Comparison of ENCODE assay signal across 19 cellular contexts in the genomic region with DNA sequence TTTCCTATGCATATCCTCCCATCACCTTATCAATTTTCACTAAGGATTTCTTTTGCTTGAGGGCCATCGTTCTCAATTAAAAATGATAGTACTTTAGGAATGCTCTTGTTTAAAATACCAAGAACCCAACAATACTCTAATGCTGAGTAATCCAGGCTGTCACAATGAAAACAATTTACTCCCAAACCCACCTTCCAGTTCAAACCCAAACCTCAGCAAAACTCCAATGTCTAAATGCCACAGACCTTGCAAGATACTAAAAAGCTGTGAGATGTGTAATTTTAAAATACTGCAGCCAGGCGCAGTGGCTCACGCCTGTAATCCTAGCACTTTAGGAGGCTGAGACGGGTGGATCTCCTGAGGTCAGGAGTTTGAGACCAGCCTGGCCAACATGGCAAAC.
DNase-seq lines count a peak whose midpoint lies in the region; ATAC-seq and TF ChIP-seq lines count a peak whose summit lies in the region.
"Had no signal": no experiment of that assay in that cellular context is flagged by ENCODE, and none has a peak within 500 bp of the region (broad histone marks: within the 10 kb centered on the region; RNA-seq: fewer than 3 reads in every experiment).

No MANE protein-coding gene starts in this region.

- peaks cover 6% of the 10 kb centered on the region for H3K9me3 Mint-ChIP-seq in osteocyte (ENCODE audit: unreplicated experiment)
- H3K9me3 Mint-ChIP-seq: activated CD4-positive, alpha-beta T cell treated with anti-CD3 and anti-CD28 coated beads, Interleukin-2, amount 10 ng/mL, durations not matched to agents 24 days and 14 days had no signal

- DNase-seq in GM03348 (ENCODE audit: low spot score) (peak; percentile 25), RPMI7951 (ENCODE audit: low read depth) (peak; percentile 57), fibroblast of gingiva (ENCODE audit: low read depth) (peak; percentile 39), osteocyte (ENCODE audit: extremely low spot score, unreplicated experiment) (no peak), NCI-H524 treated with DMSO at 0.1 percent for 48 hours (lab: John Stamatoyannopoulos, UW) (no peak), DMS79 treated with DMSO at 0.1 percent for 48 hours (lab: John Stamatoyannopoulos, UW) (no peak)
- DNase-seq: activated CD4-positive, alpha-beta T cell treated with anti-CD3 and anti-CD28 coated beads, Interleukin-2, amount 10 ng/mL, durations not matched to agents 24 days and 14 days; activated naive CD8-positive, alpha-beta T cell treated with anti-CD3 and anti-CD28 coated beads, Interleukin-2, amount 50 U/mL, for 24 hours; Caco-2; dorsolateral prefrontal cortex; NCI-H1092 treated with DMSO at 0.1 percent for 48 hours; NCI-H524; ovary; Right ventricle myocardium superior; sigmoid colon; T-helper 1 cell had no signal

- no peaks in the 10 kb centered on the region for H3K27me3 Mint-ChIP-seq in osteocyte (ENCODE audit: unreplicated experiment)
- H3K27me3 Mint-ChIP-seq: activated CD4-positive, alpha-beta T cell treated with anti-CD3 and anti-CD28 coated beads, Interleukin-2, amount 10 ng/mL, durations not matched to agents 24 days and 14 days; activated naive CD8-positive, alpha-beta T cell treated with anti-CD3 and anti-CD28 coated beads, Interleukin-2, amount 50 U/mL, for 24 hours; stimulated activated naive CD8-positive, alpha-beta T cell treated with anti-CD3 and anti-CD28 coated beads, Interleukin-15, Interleukin-2, amounts not matched to agents 100 ng/mL and 50 ng/mL, for 24 hours had no signal

- H3K36me3 Mint-ChIP-seq in osteocyte (ENCODE audit: unreplicated experiment), result no peaks in the 10 kb centered on the region

- no peak for ATAC-seq in GM19397 (IDR thresholded peaks at IDR 0.05; ENCODE audit: unreplicated experiment)
- ATAC-seq in GM19328 (IDR thresholded peaks at IDR 0.05; ENCODE audit: unreplicated experiment), result no peak
- ATAC-seq: activated naive CD8-positive, alpha-beta T cell treated with anti-CD3 and anti-CD28 coated beads, Interleukin-2, amount 50 U/mL, for 24 hours had no signal

- no peak for TF ChIP-seq CTCF in osteocyte (IDR thresholded peaks at IDR 0.05)

- H3K4me3 Mint-ChIP-seq in osteocyte (ENCODE audit: unreplicated experiment), result no peak overlapping the region
- H3K4me3 Mint-ChIP-seq: activated CD4-positive, alpha-beta T cell treated with anti-CD3 and anti-CD28 coated beads, Interleukin-2, amount 10 ng/mL, durations not matched to agents 24 days and 14 days; activated naive CD8-positive, alpha-beta T cell treated with anti-CD3 and anti-CD28 coated beads, Interleukin-2, amount 50 U/mL, for 24 hours; stimulated activated naive CD8-positive, alpha-beta T cell treated with anti-CD3 and anti-CD28 coated beads, Interleukin-15, Interleukin-2, amounts not matched to agents 100 ng/mL and 50 ng/mL, for 24 hours had no signal

- peak overlapping the region; percentile 6 for H3K27ac Mint-ChIP-seq in osteocyte (ENCODE audit: unreplicated experiment)
- H3K27ac Mint-ChIP-seq: activated CD4-positive, alpha-beta T cell treated with anti-CD3 and anti-CD28 coated beads, Interleukin-2, amount 10 ng/mL, durations not matched to agents 24 days and 14 days; activated naive CD8-positive, alpha-beta T cell treated with anti-CD3 and anti-CD28 coated beads, Interleukin-2, amount 50 U/mL, for 24 hours; stimulated activated naive CD8-positive, alpha-beta T cell treated with anti-CD3 and anti-CD28 coated beads, Interleukin-15, Interleukin-2, amounts not matched to agents 100 ng/mL and 50 ng/mL, for 24 hours had no signal

- peaks cover 53% of the 10 kb centered on the region for H3K4me1 Mint-ChIP-seq in osteocyte (ENCODE audit: unreplicated experiment)
- H3K4me1 Mint-ChIP-seq: activated CD4-positive, alpha-beta T cell treated with anti-CD3 and anti-CD28 coated beads, Interleukin-2, amount 10 ng/mL, durations not matched to agents 24 days and 14 days; activated naive CD8-positive, alpha-beta T cell treated with anti-CD3 and anti-CD28 coated beads, Interleukin-2, amount 50 U/mL, for 24 hours had no signal

Comparison
In these comparisons a context has a peak if more than half of its experiments do, and no peak if none do; other contexts are left out.
1. DNase-seq: peak in GM03348 (single experiment), RPMI7951 (single experiment) and fibroblast of gingiva (single experiment); none in osteocyte (single experiment), NCI-H524 treated with DMSO at 0.1 percent for 48 hours (single experiment) and DMS79 treated with DMSO at 0.1 percent for 48 hours (single experiment).